1 cellular context compared by ENCODE assay signal in the genomic region with DNA sequence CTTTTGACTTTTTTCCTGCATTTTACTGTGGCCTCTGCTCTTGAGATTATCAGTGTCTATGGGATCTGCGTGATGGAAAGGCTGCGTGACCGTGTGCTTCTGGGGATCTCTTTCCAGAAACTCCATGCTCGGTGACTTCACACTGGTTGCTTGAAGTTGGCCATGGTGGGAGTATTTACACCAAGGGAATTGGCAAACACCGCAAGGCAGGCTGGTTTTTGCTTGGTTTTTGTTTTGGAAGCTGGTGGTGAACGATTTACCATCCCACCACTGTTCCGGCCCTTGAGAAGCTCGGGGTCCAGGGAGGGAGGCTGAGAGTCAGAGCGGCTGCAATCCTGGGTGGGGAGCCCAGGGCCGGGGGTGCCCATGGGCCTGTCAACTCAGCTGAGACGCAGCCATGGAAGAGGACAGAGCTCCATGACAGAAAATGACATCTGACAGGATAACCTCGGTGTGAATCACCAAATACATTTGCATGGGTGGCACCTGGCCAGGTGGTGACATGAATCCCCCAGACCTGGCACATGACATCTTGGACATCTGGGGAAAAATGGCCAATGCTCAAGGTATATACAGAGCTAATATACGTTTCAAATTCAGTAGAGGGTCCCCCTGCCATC.
TF ChIP-seq lines count a peak whose summit lies in the region.

No MANE protein-coding gene starts in this region.

TF ChIP-seq in SK-N-SH treated with all-trans-retinoic acid at 6 μM for 48 hours, 23 proteins besides CTCF, POLR2A, EP300 and RAD21 (continued from another document):
- TF ChIP-seq, protein P1, sequence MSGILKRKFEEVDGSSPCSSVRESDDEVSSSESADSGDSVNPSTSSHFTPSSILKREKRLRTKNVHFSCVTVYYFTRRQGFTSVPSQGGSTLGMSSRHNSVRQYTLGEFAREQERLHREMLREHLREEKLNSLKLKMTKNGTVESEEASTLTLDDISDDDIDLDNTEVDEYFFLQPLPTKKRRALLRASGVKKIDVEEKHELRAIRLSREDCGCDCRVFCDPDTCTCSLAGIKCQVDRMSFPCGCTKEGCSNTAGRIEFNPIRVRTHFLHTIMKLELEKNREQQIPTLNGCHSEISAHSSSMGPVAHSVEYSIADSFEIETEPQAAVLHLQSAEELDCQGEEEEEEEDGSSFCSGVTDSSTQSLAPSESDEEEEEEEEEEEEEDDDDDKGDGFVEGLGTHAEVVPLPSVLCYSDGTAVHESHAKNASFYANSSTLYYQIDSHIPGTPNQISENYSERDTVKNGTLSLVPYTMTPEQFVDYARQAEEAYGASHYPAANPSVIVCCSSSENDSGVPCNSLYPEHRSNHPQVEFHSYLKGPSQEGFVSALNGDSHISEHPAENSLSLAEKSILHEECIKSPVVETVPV (CRISPR knock-in tag; IDR thresholded peaks at IDR 0.05) = no peak
- no peak for TF ChIP-seq TCF4 (CRISPR knock-in tag; IDR thresholded peaks at IDR 0.05; ENCODE audit: borderline replicate concordance)
- TF ChIP-seq SNAI2 (CRISPR knock-in tag; IDR thresholded peaks at IDR 0.05) = no peak
